In the genomic region with DNA sequence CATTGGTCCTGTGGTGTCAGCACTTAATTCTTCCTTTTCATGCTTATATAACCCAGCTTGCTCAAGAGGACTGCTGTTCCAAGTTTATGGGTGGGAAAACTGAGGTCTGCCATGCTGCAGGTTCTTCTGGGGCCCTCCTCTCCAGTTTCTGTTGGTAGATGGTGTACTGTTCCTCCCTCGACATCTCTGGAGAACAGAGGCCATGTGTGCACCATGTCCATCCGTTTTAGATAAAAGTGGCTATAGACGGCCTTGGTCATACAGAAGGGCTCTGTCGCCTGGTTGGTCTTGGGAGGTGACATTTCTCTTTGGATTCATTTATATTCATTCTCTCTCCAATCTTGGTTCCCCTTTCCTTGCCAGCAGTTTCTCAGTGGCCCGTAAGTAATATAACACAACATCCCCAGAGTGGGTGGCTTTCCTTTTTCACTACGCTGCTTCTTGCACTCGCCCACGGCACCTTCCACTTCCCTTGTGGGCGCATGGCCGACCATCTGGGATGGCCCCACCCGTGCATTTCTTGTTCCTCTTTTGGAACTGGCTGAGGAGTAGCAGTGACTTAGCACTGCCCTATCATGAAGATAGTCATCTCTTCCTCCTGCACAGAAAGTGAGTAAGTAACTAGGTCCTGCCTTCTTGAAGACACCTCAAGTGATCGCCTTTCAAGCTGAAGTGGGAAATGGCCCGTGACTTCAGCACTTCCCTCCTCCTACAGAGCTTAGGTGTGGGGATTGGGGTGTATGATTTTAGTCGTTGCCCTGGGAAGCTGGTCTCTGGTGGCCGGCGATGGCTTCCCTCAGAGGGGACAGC, we compare ENCODE assay signal across 8 cellular contexts.
DNase-seq lines count a peak whose midpoint lies in the region; ATAC-seq lines count a peak whose summit lies in the region.

No MANE protein-coding gene starts in this region.

- peaks cover 12% of the 10 kb centered on the region for H3K36me3 ChIP-seq in CD8-positive, alpha-beta memory T cell (ENCODE audit: insufficient read depth, low read length)
- peaks cover 28 to 88% of the 10 kb centered on the region in 2 experiments for H3K36me3 ChIP-seq in mesenchymal stem cell (ENCODE audit: control insufficient read depth in 1 of 2, insufficient read depth in 2 of 2, low read depth in 1 of 2, low read length in 2 of 2)

- H3K14ac ChIP-seq in mesenchymal stem cell (ENCODE audit: low read length in 2 of 2): no peak overlapping the region

- no peaks in the 10 kb centered on the region for H3K27me3 ChIP-seq in CD8-positive, alpha-beta memory T cell (ENCODE audit: insufficient read depth, low read length, poor library complexity, severe bottlenecking)
- no peaks in the 10 kb centered on the region for H3K27me3 ChIP-seq in mesenchymal stem cell (ENCODE audit: control insufficient read depth in 1 of 2, insufficient read depth in 1 of 2, low read length in 2 of 2)

- H3K23ac ChIP-seq in mesenchymal stem cell (ENCODE audit: low read length in 2 of 2): no peak overlapping the region

- H3K27ac ChIP-seq in CD8-positive, alpha-beta memory T cell (ENCODE audit: low read depth, low read length): peak overlapping the region; percentile 70
- no peak overlapping the region for H3K27ac ChIP-seq in mesenchymal stem cell (ENCODE audit: low read length, poor library complexity, severe bottlenecking)

- peaks cover 6 to 36% (median 14%) of the 10 kb centered on the region in 3 donors for H3K4me1 Mint-ChIP-seq in CD8-positive, alpha-beta memory T cell
- peaks cover 25% of the 10 kb centered on the region for H3K4me1 Mint-ChIP-seq in activated naive CD8-positive, alpha-beta T cell treated with anti-CD3 and anti-CD28 coated beads for 36 hours

- no peak overlapping the region for H3K4me3 Mint-ChIP-seq in CD8-positive, alpha-beta memory T cell
- no peak overlapping the region for H3K4me3 Mint-ChIP-seq in activated naive CD8-positive, alpha-beta T cell treated with anti-CD3 and anti-CD28 coated beads for 36 hours

- no peak overlapping the region for H2BK12ac ChIP-seq in mesenchymal stem cell (ENCODE audit: low read length in 2 of 2)

- no peaks in the 10 kb centered on the region for H3K9me3 ChIP-seq in CD8-positive, alpha-beta memory T cell (ENCODE audit: low read length)
- H3K9me3 ChIP-seq in mesenchymal stem cell (ENCODE audit: control insufficient read depth, low read length): no peaks in the 10 kb centered on the region

- no peak overlapping the region for H2BK120ac ChIP-seq in mesenchymal stem cell (ENCODE audit: low read depth, low read length)

- no peak overlapping the region for H3K18ac ChIP-seq in mesenchymal stem cell (ENCODE audit: low read depth in 1 of 2, low read length in 2 of 2)

- peaks cover 3% of the 10 kb centered on the region for H3K4me1 ChIP-seq in CD8-positive, alpha-beta memory T cell (ENCODE audit: insufficient read depth, low read length)
- peaks cover 12% of the 10 kb centered on the region for H3K4me1 ChIP-seq in mesenchymal stem cell (ENCODE audit: control insufficient read depth, insufficient read depth, low read depth, low read length)

- H3K4ac ChIP-seq in mesenchymal stem cell (ENCODE audit: low read depth in 1 of 2, low read length in 2 of 2): no peak overlapping the region

- H2BK15ac ChIP-seq in mesenchymal stem cell (ENCODE audit: low read depth, poor library complexity, severe bottlenecking): no peak overlapping the region

- 98% methylated on average over 16 of the region's 16 CpGs for WGBS in mesenchymal stem cell

- no peak overlapping the region for H3K9ac ChIP-seq in mesenchymal stem cell (ENCODE audit: low read length)

- no peak overlapping the region for H4K8ac ChIP-seq in mesenchymal stem cell (ENCODE audit: low read length)

- DNase-seq in CD8-positive, alpha-beta memory T cell: no peak
- no peak for DNase-seq in activated naive CD8-positive, alpha-beta T cell treated with anti-CD3 and anti-CD28 coated beads for 36 hours
- DNase-seq in myocyte (ENCODE audit: low read depth): peak; percentile 21
- DNase-seq in T-helper 9 cell: no peak
- no peak for DNase-seq in DMS153 treated with DMSO at 0.1 percent for 48 hours (lab: John Stamatoyannopoulos, UW; ENCODE audit: unreplicated experiment)
- no peak for DNase-seq in mesenchymal stem cell

- no peak overlapping the region for H3K4me3 ChIP-seq in CD8-positive, alpha-beta memory T cell (ENCODE audit: low read length)
- no peak overlapping the region for H3K4me3 ChIP-seq in mesenchymal stem cell (ENCODE audit: insufficient read depth in 1 of 2, low read depth in 1 of 2, low read length in 2 of 2)

- CTCF ChIA-PET in CD8-positive, alpha-beta memory T cell (lab: Charles Lee): no interaction called here

- ATAC-seq in GM19351 (IDR thresholded peaks at IDR 0.05; ENCODE audit: unreplicated experiment): peak; percentile 96
- ATAC-seq in HG03354 (IDR thresholded peaks at IDR 0.05; ENCODE audit: poor library complexity, severe bottlenecking, unreplicated experiment): peak; percentile 85

- POLR2A ChIA-PET in CD8-positive, alpha-beta memory T cell (lab: Charles Lee): no interaction called here

- peak overlapping the region in 2 of 8 donors; percentile 33 to 84 for H3K27ac Mint-ChIP-seq in CD8-positive, alpha-beta memory T cell
- H3K27ac Mint-ChIP-seq in activated naive CD8-positive, alpha-beta T cell treated with anti-CD3 and anti-CD28 coated beads for 36 hours: peak overlapping the region; percentile 30

- H3K79me1 ChIP-seq in mesenchymal stem cell (replicated peaks; ENCODE audit: low read length, poor library complexity, severe bottlenecking): peaks cover 50% of the 10 kb centered on the region

- no peak overlapping the region for H2AK5ac ChIP-seq in mesenchymal stem cell (ENCODE audit: low read length, severe bottlenecking)

- H4K91ac ChIP-seq in mesenchymal stem cell (ENCODE audit: low read length): no peak overlapping the region

- H3K9me3 Mint-ChIP-seq in CD8-positive, alpha-beta memory T cell: no peaks in the 10 kb centered on the region
- no peaks in the 10 kb centered on the region for H3K9me3 Mint-ChIP-seq in activated naive CD8-positive, alpha-beta T cell treated with anti-CD3 and anti-CD28 coated beads for 36 hours

- no peak overlapping the region for H2AFZ ChIP-seq in mesenchymal stem cell (ENCODE audit: low read depth, low read length)

- H2BK5ac ChIP-seq in mesenchymal stem cell (ENCODE audit: low read depth, low read length, poor library complexity, severe bottlenecking): no peak overlapping the region

- H3K27me3 Mint-ChIP-seq in CD8-positive, alpha-beta memory T cell: no peaks in the 10 kb centered on the region
- H3K27me3 Mint-ChIP-seq in activated naive CD8-positive, alpha-beta T cell treated with anti-CD3 and anti-CD28 coated beads for 36 hours: no peaks in the 10 kb centered on the region

- H3K36me3 Mint-ChIP-seq in CD8-positive, alpha-beta memory T cell: peaks cover 0 to 80% (median 11%) of the 10 kb centered on the region in 3 donors
- H3K36me3 Mint-ChIP-seq in activated naive CD8-positive, alpha-beta T cell treated with anti-CD3 and anti-CD28 coated beads for 36 hours: peaks cover 15% of the 10 kb centered on the region

- no peak overlapping the region for H3K4me2 ChIP-seq in mesenchymal stem cell (ENCODE audit: low read length, poor library complexity, severe bottlenecking)
